In the genomic region with DNA sequence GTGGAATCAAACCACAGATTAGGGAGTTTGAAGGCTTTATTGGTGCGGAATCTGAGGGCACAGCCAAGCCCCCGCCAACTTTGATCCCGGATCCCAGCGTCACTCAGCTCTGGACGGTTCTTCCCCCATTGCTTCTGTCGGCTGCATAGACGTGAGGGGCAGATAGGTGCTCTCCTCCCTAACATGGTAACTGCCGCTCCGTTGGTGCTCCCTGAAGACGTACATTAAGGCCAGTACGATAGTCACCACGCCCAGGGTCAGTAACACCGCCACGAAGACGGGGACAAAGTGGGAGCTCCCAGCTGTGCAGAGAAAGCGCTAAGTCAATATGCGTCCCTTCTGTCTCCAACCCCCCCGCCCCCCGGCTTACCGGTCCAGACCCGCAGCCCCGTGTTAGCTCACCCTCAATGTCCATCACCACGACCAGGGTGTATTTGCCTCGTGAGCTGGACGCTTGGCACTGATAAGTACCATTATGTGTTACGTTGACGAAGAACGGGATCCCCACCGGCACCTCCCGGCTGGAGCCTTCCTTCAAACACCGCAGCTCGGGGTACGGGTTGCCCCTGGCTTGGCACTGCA, we compare ENCODE assay signal across 8 cellular contexts. TPM values are rescaled to one million over a fixed set of nuclear protein-coding genes. Genes with fewer than 3 reads are reported as not detected.
DNase-seq lines count a peak whose midpoint lies in the region; ATAC-seq lines count a peak whose summit lies in the region.

No MANE protein-coding gene starts in this region.

- peak overlapping the region; percentile 96 for H3K27ac Mint-ChIP-seq in activated CD4-positive, alpha-beta memory T cell treated with anti-CD3 and anti-CD28 coated beads for 36 hours

- no peaks in the 10 kb centered on the region for H3K27me3 Mint-ChIP-seq in activated CD4-positive, alpha-beta memory T cell treated with anti-CD3 and anti-CD28 coated beads for 36 hours

- H3K4me1 Mint-ChIP-seq in activated CD4-positive, alpha-beta memory T cell treated with anti-CD3 and anti-CD28 coated beads for 36 hours (ENCODE audit: low read depth) = peaks cover 44% of the 10 kb centered on the region

- H3K4me3 ChIP-seq in iPS DF 6.9 (ENCODE audit: low read length) = peak overlapping the region; percentile 95; the same call in 1 of the 2 replicates

- peaks cover 13% of the 10 kb centered on the region for H3K36me3 ChIP-seq in iPS DF 6.9 (ENCODE audit: control insufficient read depth, insufficient read depth, low read length)

- ATAC-seq in Right ventricle myocardium inferior (no peak), left ventricle myocardium superior (no peak), GM19397 (IDR thresholded peaks at IDR 0.05; ENCODE audit: unreplicated experiment) (no peak), GM21717 (IDR thresholded peaks at IDR 0.05; ENCODE audit: unreplicated experiment) (no peak)
- peak; percentile 1 for ATAC-seq in stimulated activated naive CD8-positive, alpha-beta T cell treated with anti-CD3 and anti-CD28 coated beads, Interleukin-15, Interleukin-2, amounts not matched to agents 100 U/mL and 50 U/mL, for 24 hours

- H3K36me3 Mint-ChIP-seq in activated CD4-positive, alpha-beta memory T cell treated with anti-CD3 and anti-CD28 coated beads for 36 hours = peaks cover 36% of the 10 kb centered on the region

- CTCF ChIA-PET in activated CD4-positive, alpha-beta memory T cell treated with anti-CD3 and anti-CD28 coated beads for 36 hours (lab: Charles Lee) = interaction anchor here (0.8 to 2.0 kb wide), 9 partner anchors 21 to 306 kb away, joined by 3 to 12 read pairs (median 3); no protein-coding TSS in a partner anchor

- no peaks in the 10 kb centered on the region for H3K27me3 ChIP-seq in iPS DF 6.9 (ENCODE audit: control insufficient read depth, insufficient read depth, low read length)

- H3K4me3 Mint-ChIP-seq in activated CD4-positive, alpha-beta memory T cell treated with anti-CD3 and anti-CD28 coated beads for 36 hours = peak overlapping the region; percentile 95

- peak; percentile 61 for DNase-seq in Right ventricle myocardium inferior (ENCODE audit: missing footprints)
- no peak for DNase-seq in left ventricle myocardium superior
- DNase-seq in activated CD4-positive, alpha-beta memory T cell treated with anti-CD3 and anti-CD28 coated beads for 36 hours = no peak
- no peak for DNase-seq in iPS DF 6.9 (ENCODE audit: low read depth, low spot score)
- DNase-seq in stimulated activated naive CD8-positive, alpha-beta T cell treated with anti-CD3 and anti-CD28 coated beads, Interleukin-15, Interleukin-2, amounts not matched to agents 100 U/mL and 50 U/mL, for 24 hours = no peak
- DNase-seq in T1000 (lab: John Stamatoyannopoulos, UW) = no peak

- peaks cover 9% of the 10 kb centered on the region for H3K4me1 ChIP-seq in iPS DF 6.9 (ENCODE audit: control insufficient read depth, insufficient read depth, low read length)

- no peaks in the 10 kb centered on the region for H3K9me3 ChIP-seq in iPS DF 6.9 (ENCODE audit: control insufficient read depth, insufficient read depth, low read length)

- no peaks in the 10 kb centered on the region for H3K9me3 Mint-ChIP-seq in activated CD4-positive, alpha-beta memory T cell treated with anti-CD3 and anti-CD28 coated beads for 36 hours

- WGBS in iPS DF 6.9 (ENCODE audit: insufficient coverage, insufficient read length) = no CpG with 5 or more reads among the region's 33 CpGs

- POLR2A ChIA-PET in activated CD4-positive, alpha-beta memory T cell treated with anti-CD3 and anti-CD28 coated beads for 36 hours (lab: Charles Lee) = interaction anchor here (0.6 to 2.3 kb wide), 10 partner anchors 11 to 368 kb away, joined by 3 to 23 read pairs (median 3); a partner anchor contains a TSS

- intact Hi-C loops in Right ventricle myocardium inferior (cut with DNase I) = loop anchor here (1.0 to 2.0 kb wide), 3 partner anchors 19 to 63 kb away; a partner anchor contains a TSS
- intact Hi-C loops in left ventricle myocardium superior (cut with micrococcal nuclease) = loop anchor here (10.0 kb wide), 1 partner anchor 49 kb away; a partner anchor contains a TSS
- intact Hi-C loops in activated CD4-positive, alpha-beta memory T cell treated with anti-CD3 and anti-CD28 coated beads for 36 hours (cut with micrococcal nuclease) = loop anchor here (1.0 to 10.0 kb wide), 4 partner anchors 17 to 139 kb away; a partner anchor contains a TSS

- H3K27ac ChIP-seq in iPS DF 6.9 (ENCODE audit: low read length) = no peak overlapping the region

RNA-seq across cellular contexts. Expression of a gene that starts 0.5 kb away (rescaled TPM):
- 10.1 TPM for total RNA-seq in Right ventricle myocardium inferior
- total RNA-seq in left ventricle myocardium superior = 12.3 TPM
- 10 to 100 TPM; 81.5 to 85.0 TPM for total RNA-seq in activated CD4-positive, alpha-beta memory T cell treated with anti-CD3 and anti-CD28 coated beads for 36 hours

RNA-seq across cellular contexts. Expression of a gene that starts 5.6 kb away (rescaled TPM):
- 36.7 TPM for total RNA-seq in Right ventricle myocardium inferior
- total RNA-seq in left ventricle myocardium superior = 25.3 TPM
- total RNA-seq in activated CD4-positive, alpha-beta memory T cell treated with anti-CD3 and anti-CD28 coated beads for 36 hours = 100 to 1,000 TPM; 125 to 132 TPM

RNA-seq across cellular contexts. Expression of a gene that starts 18.0 kb away (rescaled TPM):
- total RNA-seq in Right ventricle myocardium inferior (20.1 TPM), left ventricle myocardium superior (18.2 TPM)
- 10 to 100 TPM in 1 of 2 experiments, 1 to 10 TPM in 1; 9.9 to 12.2 TPM for total RNA-seq in activated CD4-positive, alpha-beta memory T cell treated with anti-CD3 and anti-CD28 coated beads for 36 hours

RNA-seq across cellular contexts. Expression of a gene that starts 24.2 kb away (rescaled TPM):
- total RNA-seq in Right ventricle myocardium inferior (0.65 TPM), left ventricle myocardium superior (0.87 TPM)
- 1 to 10 TPM in 1 of 2 experiments, under 1 TPM in 1; 0.85 to 2.0 TPM for total RNA-seq in activated CD4-positive, alpha-beta memory T cell treated with anti-CD3 and anti-CD28 coated beads for 36 hours

RNA-seq across cellular contexts. Expression of a gene that starts 44.1 kb away (rescaled TPM):
- 0.38 TPM for total RNA-seq in Right ventricle myocardium inferior
- 0.32 TPM for total RNA-seq in left ventricle myocardium superior
- 1 to 10 TPM; 1.1 to 1.3 TPM for total RNA-seq in activated CD4-positive, alpha-beta memory T cell treated with anti-CD3 and anti-CD28 coated beads for 36 hours
